ENCODE assay signal across 19 cellular contexts in the genomic region with DNA sequence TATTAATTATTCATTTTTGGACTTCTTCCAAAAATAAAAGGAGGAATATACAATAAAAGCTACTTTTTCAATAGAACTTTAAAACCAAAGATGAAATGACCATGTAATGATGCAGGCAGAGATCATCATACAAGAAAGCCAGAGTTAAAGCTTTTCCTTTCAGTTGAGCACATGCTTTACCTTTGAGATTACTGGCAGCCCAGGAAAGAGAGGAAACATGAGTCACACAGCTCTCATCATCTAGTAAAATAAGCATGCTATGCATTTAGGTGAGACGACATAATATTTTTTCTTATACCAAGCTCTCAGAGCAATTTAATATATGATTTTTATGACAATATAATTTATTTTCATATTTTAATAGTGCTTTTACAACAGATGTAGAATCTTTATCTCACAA. TPM values are rescaled to one million over a fixed set of nuclear protein-coding genes. Genes with fewer than 3 reads are reported as not detected.
A peak's percentile ranks its signal among the peaks of the same experiment; 100 is the strongest.
DNase-seq lines count a peak whose midpoint lies in the region; ATAC-seq and TF ChIP-seq lines count a peak whose summit lies in the region.
"Had no signal": no experiment of that assay in that cellular context is flagged by ENCODE, and none has a peak within 500 bp of the region (broad histone marks: within the 10 kb centered on the region; RNA-seq: fewer than 3 reads in every experiment).

No MANE protein-coding gene starts in this region.

- peak; percentile 91 for ATAC-seq in foreskin keratinocyte
- ATAC-seq: activated T-cell treated with anti-CD3 and anti-CD28 coated beads, Interleukin-2, amount 50 U/mL, for 4 hours; gastrocnemius medialis; T-cell had no signal

- H3K9ac ChIP-seq in GM23248: no peak overlapping the region
- no peak overlapping the region for H3K9ac ChIP-seq in Karpas-422 (ENCODE audit: low read length)

- H3K36me3 Mint-ChIP-seq in glutamatergic neuron (ENCODE audit: unreplicated experiment): no peaks in the 10 kb centered on the region
- H3K36me3 Mint-ChIP-seq: activated naive CD4-positive, alpha-beta T cell treated with anti-CD3 and anti-CD28 coated beads, Interleukin-2, amount 50 U/mL, for 72 hours; T-cell had no signal

- in situ Hi-C loops in GM23248 (cut with MboI): no loop called here

- H3K4me3 ChIP-seq in GM23248: no peak overlapping the region
- H3K4me3 ChIP-seq in Karpas-422 (ENCODE audit: low read length): no peak overlapping the region
- H3K4me3 ChIP-seq: coronary artery, gastrocnemius medialis had no signal

- peaks cover 2% of the 10 kb centered on the region for H3K27me3 Mint-ChIP-seq in glutamatergic neuron (ENCODE audit: unreplicated experiment)

- H3K79me2 ChIP-seq in GM23248 (ENCODE audit: insufficient read depth) (no peaks in the 10 kb centered on the region), Karpas-422 (ENCODE audit: low read length) (no peaks in the 10 kb centered on the region)

- H3K4me2 ChIP-seq in GM23248 (ENCODE audit: unreplicated experiment) (no peak overlapping the region), Karpas-422 (ENCODE audit: low read depth, low read length, poor library complexity, severe bottlenecking) (no peak overlapping the region)

- no peak overlapping the region for H3K27ac Mint-ChIP-seq in glutamatergic neuron (ENCODE audit: unreplicated experiment)
- H3K27ac Mint-ChIP-seq: activated naive CD4-positive, alpha-beta T cell treated with anti-CD3 and anti-CD28 coated beads, Interleukin-2, amount 50 U/mL, for 72 hours; T-cell had no signal

- no peaks in the 10 kb centered on the region for H3K4me1 Mint-ChIP-seq in glutamatergic neuron (ENCODE audit: low read depth, unreplicated experiment)
- H3K4me1 Mint-ChIP-seq: T-cell had no signal

- H3K27ac ChIP-seq in GM23248 (no peak overlapping the region), foreskin keratinocyte (no peak overlapping the region), Karpas-422 (ENCODE audit: low read length) (no peak overlapping the region)
- H3K27ac ChIP-seq: coronary artery, gastrocnemius medialis, neutrophil, VCaP had no signal

- no peaks in the 10 kb centered on the region for H3F3A ChIP-seq in GM23248 (ENCODE audit: insufficient read depth)

- H3K9me3 ChIP-seq in GM23248 (ENCODE audit: low read depth) (no peaks in the 10 kb centered on the region), Karpas-422 (ENCODE audit: low read length) (no peaks in the 10 kb centered on the region)
- H3K9me3 ChIP-seq: gastrocnemius medialis, neutrophil had no signal

- 19 to 37% methylated on average over 1 of the region's 1 CpG for WGBS in GM23248 (ENCODE audit: low coverage in 1 of 2, low lambda C conversion rate in 2 of 2, missing lambda C conversion rate in 2 of 2), 2 experiments

- H2AFZ ChIP-seq in GM23248 (no peak overlapping the region), Karpas-422 (ENCODE audit: low read length) (no peak overlapping the region)

- H3K4me1 ChIP-seq in GM23248 (ENCODE audit: insufficient read depth): no peaks in the 10 kb centered on the region
- peaks cover 6% of the 10 kb centered on the region for H3K4me1 ChIP-seq in foreskin keratinocyte
- H3K4me1 ChIP-seq in Karpas-422 (ENCODE audit: low read length): no peaks in the 10 kb centered on the region
- H3K4me1 ChIP-seq: gastrocnemius medialis had no signal

- H3K4me3 Mint-ChIP-seq in glutamatergic neuron (ENCODE audit: unreplicated experiment): no peak overlapping the region
- H3K4me3 Mint-ChIP-seq: activated T-cell treated with anti-CD3 and anti-CD28 coated beads, Interleukin-2, amount 50 U/mL, for 4 hours; T-cell had no signal

- H3K9me2 ChIP-seq in GM23248 (ENCODE audit: insufficient read depth) (no peaks in the 10 kb centered on the region), Karpas-422 (replicated peaks; ENCODE audit: insufficient read depth, low read length) (no peaks in the 10 kb centered on the region)

- TF ChIP-seq CTCF in foreskin keratinocyte (conservative IDR thresholded peaks at IDR 0.05): no peak
- no peak for TF ChIP-seq CTCF in glutamatergic neuron (IDR thresholded peaks at IDR 0.05; ENCODE audit: partially characterized antibody, unreplicated experiment)

- H3K9me3 Mint-ChIP-seq in glutamatergic neuron (ENCODE audit: unreplicated experiment): no peaks in the 10 kb centered on the region
- H3K9me3 Mint-ChIP-seq: activated naive CD4-positive, alpha-beta T cell treated with anti-CD3 and anti-CD28 coated beads, Interleukin-2, amount 50 U/mL, for 72 hours; activated T-cell treated with anti-CD3 and anti-CD28 coated beads, Interleukin-2, amount 50 U/mL, for 4 hours; T-cell had no signal

- DNase-seq in GM23248 (peak; percentile 24), NCI-H1105 (lab: John Stamatoyannopoulos, UW) (peak; percentile 1), RKO (ENCODE audit: low spot score) (peak; percentile 47), foreskin keratinocyte (peak; percentile 16 to 39), glutamatergic neuron (no peak), putamen (ENCODE audit: low spot score) (no peak), Karpas-422 (no peak)
- DNase-seq: activated CD4-positive, alpha-beta T cell treated with anti-CD3 and anti-CD28 coated beads, Interleukin-2, amount 50 U/mL, for 4 hours; activated T-cell treated with anti-CD3 and anti-CD28 coated beads, Interleukin-2, amount 50 U/mL, for 4 hours; Calu3; gastrocnemius medialis; NCI-H2171 treated with DMSO at 0.1 percent for 48 hours; retina; T-cell had no signal

- no peaks in the 10 kb centered on the region for H3K36me3 ChIP-seq in GM23248 (ENCODE audit: low read depth)
- H3K36me3 ChIP-seq in Karpas-422 (ENCODE audit: insufficient read depth, low read length): no peaks in the 10 kb centered on the region
- H3K36me3 ChIP-seq: gastrocnemius medialis, neutrophil had no signal

- H3K27me3 ChIP-seq in GM23248 (replicated peaks; ENCODE audit: insufficient read depth): no peaks in the 10 kb centered on the region
- H3K27me3 ChIP-seq in foreskin keratinocyte: peaks cover 10% of the 10 kb centered on the region
- no peaks in the 10 kb centered on the region for H3K27me3 ChIP-seq in Karpas-422 (ENCODE audit: low read length)

- no peaks in the 10 kb centered on the region for H4K20me1 ChIP-seq in GM23248 (ENCODE audit: insufficient read depth)
- H4K20me1 ChIP-seq in Karpas-422 (ENCODE audit: insufficient read depth, low read depth, low read length): no peaks in the 10 kb centered on the region

RNA-seq across cellular contexts. Expression of gene KCNA1, which starts 24.9 kb away (rescaled TPM):
- total RNA-seq in GM23248 (2014; rRNA removed; shearing (Covaris generic)): not detected in 2 replicates
- not detected in 2 replicates for polyA plus RNA-seq in GM23248 (2016; fragmentation: Nextera tagmentation; extraction: Ambion mirVana)
- not detected in 2 replicates for total RNA-seq in foreskin keratinocyte
- polyA plus RNA-seq in foreskin keratinocyte: not detected in 2 replicates
- total RNA-seq in glutamatergic neuron (ENCODE audit: unreplicated experiment): 0.05 TPM
- total RNA-seq in Karpas-422 (2014; rRNA removed; shearing (Covaris generic); ENCODE audit: low replicate concordance): 0.25 TPM in 1 of 2 replicates, not detected in the other
- total RNA-seq: Calu3, gastrocnemius medialis, liver, T-cell had no signal
- polyA plus RNA-seq: liver had no signal

Comparison
In these comparisons a context has a peak if more than half of its experiments do, and no peak if none do; other contexts are left out.
1. DNase-seq: peak in GM23248 (single experiment), NCI-H1105 (single experiment), RKO (single experiment) and foreskin keratinocyte (2 of 2); none in glutamatergic neuron (single experiment), putamen (single experiment) and Karpas-422 (single experiment).